Comparison of ENCODE assay signal across 1 cellular context in the genomic region with DNA sequence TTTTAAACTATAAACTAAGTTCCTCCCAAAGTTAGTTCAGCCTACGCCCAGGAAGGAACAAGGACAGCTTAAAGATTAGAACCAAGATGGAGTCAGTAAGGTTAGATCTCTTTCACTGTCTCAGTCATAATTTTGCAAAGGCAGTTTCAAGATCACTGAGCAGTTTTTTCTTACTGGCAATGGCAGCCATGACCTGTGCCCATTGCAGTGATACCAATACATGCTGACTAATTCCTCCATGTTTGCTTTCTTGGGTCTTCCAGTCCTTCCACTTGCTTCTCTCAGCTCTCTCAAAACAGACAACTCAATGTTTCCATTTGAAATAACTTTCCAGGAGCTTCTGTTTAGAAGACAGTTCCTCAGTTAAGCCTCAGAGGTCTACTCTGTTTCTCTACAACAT.
TF ChIP-seq lines count a peak whose summit lies in the region.

No MANE protein-coding gene starts in this region.

TF ChIP-seq in GM23338, 12 proteins besides CTCF, POLR2A, EP300 and RAD21:
- TF ChIP-seq, protein P1, sequence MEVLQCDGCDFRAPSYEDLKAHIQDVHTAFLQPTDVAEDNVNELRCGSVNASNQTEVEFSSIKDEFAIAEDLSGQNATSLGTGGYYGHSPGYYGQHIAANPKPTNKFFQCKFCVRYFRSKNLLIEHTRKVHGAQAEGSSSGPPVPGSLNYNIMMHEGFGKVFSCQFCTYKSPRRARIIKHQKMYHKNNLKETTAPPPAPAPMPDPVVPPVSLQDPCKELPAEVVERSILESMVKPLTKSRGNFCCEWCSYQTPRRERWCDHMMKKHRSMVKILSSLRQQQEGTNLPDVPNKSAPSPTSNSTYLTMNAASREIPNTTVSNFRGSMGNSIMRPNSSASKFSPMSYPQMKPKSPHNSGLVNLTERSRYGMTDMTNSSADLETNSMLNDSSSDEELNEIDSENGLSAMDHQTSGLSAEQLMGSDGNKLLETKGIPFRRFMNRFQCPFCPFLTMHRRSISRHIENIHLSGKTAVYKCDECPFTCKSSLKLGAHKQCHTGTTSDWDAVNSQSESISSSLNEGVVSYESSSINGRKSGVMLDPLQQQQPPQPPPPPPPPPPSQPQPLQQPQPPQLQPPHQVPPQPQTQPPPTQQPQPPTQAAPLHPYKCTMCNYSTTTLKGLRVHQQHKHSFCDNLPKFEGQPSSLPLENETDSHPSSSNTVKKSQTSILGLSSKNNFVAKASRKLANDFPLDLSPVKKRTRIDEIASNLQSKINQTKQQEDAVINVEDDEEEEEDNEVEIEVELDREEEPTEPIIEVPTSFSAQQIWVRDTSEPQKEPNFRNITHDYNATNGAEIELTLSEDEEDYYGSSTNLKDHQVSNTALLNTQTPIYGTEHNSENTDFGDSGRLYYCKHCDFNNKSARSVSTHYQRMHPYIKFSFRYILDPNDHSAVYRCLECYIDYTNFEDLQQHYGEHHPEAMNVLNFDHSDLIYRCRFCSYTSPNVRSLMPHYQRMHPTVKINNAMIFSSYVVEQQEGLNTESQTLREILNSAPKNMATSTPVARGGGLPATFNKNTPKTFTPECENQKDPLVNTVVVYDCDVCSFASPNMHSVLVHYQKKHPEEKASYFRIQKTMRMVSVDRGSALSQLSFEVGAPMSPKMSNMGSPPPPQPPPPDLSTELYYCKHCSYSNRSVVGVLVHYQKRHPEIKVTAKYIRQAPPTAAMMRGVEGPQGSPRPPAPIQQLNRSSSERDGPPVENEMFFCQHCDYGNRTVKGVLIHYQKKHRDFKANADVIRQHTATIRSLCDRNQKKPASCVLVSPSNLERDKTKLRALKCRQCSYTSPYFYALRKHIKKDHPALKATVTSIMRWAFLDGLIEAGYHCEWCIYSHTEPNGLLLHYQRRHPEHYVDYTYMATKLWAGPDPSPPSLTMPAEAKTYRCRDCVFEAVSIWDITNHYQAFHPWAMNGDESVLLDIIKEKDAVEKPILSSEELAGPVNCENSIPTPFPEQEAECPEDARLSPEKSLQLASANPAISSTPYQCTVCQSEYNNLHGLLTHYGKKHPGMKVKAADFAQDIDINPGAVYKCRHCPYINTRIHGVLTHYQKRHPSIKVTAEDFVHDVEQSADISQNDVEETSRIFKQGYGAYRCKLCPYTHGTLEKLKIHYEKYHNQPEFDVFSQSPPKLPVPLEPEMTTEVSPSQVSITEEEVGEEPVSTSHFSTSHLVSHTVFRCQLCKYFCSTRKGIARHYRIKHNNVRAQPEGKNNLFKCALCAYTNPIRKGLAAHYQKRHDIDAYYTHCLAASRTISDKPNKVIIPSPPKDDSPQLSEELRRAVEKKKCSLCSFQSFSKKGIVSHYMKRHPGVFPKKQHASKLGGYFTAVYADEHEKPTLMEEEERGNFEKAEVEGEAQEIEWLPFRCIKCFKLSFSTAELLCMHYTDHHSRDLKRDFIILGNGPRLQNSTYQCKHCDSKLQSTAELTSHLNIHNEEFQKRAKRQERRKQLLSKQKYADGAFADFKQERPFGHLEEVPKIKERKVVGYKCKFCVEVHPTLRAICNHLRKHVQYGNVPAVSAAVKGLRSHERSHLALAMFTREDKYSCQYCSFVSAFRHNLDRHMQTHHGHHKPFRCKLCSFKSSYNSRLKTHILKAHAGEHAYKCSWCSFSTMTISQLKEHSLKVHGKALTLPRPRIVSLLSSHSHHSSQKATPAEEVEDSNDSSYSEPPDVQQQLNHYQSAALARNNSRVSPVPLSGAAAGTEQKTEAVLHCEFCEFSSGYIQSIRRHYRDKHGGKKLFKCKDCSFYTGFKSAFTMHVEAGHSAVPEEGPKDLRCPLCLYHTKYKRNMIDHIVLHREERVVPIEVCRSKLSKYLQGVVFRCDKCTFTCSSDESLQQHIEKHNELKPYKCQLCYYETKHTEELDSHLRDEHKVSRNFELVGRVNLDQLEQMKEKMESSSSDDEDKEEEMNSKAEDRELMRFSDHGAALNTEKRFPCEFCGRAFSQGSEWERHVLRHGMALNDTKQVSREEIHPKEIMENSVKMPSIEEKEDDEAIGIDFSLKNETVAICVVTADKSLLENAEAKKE (CRISPR knock-in tag; IDR thresholded peaks at IDR 0.05) = no peak
- TF ChIP-seq EZH2 (IDR thresholded peaks at IDR 0.05; ENCODE audit: low read depth, unreplicated experiment) = no peak
- no peak for TF ChIP-seq STAT1 (IDR thresholded peaks at IDR 0.05; ENCODE audit: unreplicated experiment)
- no peak for TF ChIP-seq NANOG (IDR thresholded peaks at IDR 0.05; ENCODE audit: borderline replicate concordance)
- TF ChIP-seq EZH2phosphoT487 (IDR thresholded peaks at IDR 0.05; ENCODE audit: unreplicated experiment) = no peak
- TF ChIP-seq CREB1 (CRISPR knock-in tag; IDR thresholded peaks at IDR 0.05; ENCODE audit: low read depth) = no peak
- no peak for TF ChIP-seq ZNF331 (CRISPR knock-in tag; IDR thresholded peaks at IDR 0.05; ENCODE audit: low read depth)
- TF ChIP-seq JUNB (IDR thresholded peaks at IDR 0.05; ENCODE audit: unreplicated experiment) = no peak
- TF ChIP-seq POLR2AphosphoS5 (IDR thresholded peaks at IDR 0.05; ENCODE audit: low read depth) = no peak
- TF ChIP-seq, protein P2, sequence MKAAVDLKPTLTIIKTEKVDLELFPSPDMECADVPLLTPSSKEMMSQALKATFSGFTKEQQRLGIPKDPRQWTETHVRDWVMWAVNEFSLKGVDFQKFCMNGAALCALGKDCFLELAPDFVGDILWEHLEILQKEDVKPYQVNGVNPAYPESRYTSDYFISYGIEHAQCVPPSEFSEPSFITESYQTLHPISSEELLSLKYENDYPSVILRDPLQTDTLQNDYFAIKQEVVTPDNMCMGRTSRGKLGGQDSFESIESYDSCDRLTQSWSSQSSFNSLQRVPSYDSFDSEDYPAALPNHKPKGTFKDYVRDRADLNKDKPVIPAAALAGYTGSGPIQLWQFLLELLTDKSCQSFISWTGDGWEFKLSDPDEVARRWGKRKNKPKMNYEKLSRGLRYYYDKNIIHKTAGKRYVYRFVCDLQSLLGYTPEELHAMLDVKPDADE (IDR thresholded peaks at IDR 0.05) = no peak
- TF ChIP-seq, protein P3, sequence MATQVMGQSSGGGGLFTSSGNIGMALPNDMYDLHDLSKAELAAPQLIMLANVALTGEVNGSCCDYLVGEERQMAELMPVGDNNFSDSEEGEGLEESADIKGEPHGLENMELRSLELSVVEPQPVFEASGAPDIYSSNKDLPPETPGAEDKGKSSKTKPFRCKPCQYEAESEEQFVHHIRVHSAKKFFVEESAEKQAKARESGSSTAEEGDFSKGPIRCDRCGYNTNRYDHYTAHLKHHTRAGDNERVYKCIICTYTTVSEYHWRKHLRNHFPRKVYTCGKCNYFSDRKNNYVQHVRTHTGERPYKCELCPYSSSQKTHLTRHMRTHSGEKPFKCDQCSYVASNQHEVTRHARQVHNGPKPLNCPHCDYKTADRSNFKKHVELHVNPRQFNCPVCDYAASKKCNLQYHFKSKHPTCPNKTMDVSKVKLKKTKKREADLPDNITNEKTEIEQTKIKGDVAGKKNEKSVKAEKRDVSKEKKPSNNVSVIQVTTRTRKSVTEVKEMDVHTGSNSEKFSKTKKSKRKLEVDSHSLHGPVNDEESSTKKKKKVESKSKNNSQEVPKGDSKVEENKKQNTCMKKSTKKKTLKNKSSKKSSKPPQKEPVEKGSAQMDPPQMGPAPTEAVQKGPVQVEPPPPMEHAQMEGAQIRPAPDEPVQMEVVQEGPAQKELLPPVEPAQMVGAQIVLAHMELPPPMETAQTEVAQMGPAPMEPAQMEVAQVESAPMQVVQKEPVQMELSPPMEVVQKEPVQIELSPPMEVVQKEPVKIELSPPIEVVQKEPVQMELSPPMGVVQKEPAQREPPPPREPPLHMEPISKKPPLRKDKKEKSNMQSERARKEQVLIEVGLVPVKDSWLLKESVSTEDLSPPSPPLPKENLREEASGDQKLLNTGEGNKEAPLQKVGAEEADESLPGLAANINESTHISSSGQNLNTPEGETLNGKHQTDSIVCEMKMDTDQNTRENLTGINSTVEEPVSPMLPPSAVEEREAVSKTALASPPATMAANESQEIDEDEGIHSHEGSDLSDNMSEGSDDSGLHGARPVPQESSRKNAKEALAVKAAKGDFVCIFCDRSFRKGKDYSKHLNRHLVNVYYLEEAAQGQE (IDR thresholded peaks at IDR 0.05; ENCODE audit: unreplicated experiment) = no peak
- no peak for TF ChIP-seq ZNF114 (CRISPR knock-in tag; IDR thresholded peaks at IDR 0.05)
